Comparison of ENCODE assay signal across 17 cellular contexts in genomic region chr6:17022604-17023003, GRCh38.
A peak's percentile ranks its signal among the peaks of the same experiment; 100 is the strongest.
DNase-seq lines count a peak whose midpoint lies in the region; ATAC-seq and TF ChIP-seq lines count a peak whose summit lies in the region.
"Had no signal": no experiment of that assay in that cellular context is flagged by ENCODE, and none has a peak within 500 bp of the region (broad histone marks: within the 10 kb centered on the region; RNA-seq: fewer than 3 reads in every experiment).

No MANE protein-coding gene starts in this region.

- ATAC-seq in GM19395 (IDR thresholded peaks at IDR 0.05; ENCODE audit: unreplicated experiment) (peak; percentile 72), HG02981 (IDR thresholded peaks at IDR 0.05; ENCODE audit: unreplicated experiment) (peak; percentile 76)
- ATAC-seq: CD8-positive, alpha-beta T cell had no signal

- H3K4me3 Mint-ChIP-seq in HFFc6 = no peak overlapping the region
- H3K4me3 Mint-ChIP-seq in activated T-helper 1 cell treated with anti-CD3 and anti-CD28 coated beads, Interleukin-12 subunit alpha, Interleukin-12 subunit beta, Interleukin-2, Interleukin-4 antibody, amounts not matched to agents 30 ng/mL and 10 ng/mL and 1 ng/mL, durations not matched to agents 14 hours and 24 hours and 36 hours = no peak overlapping the region
- H3K4me3 Mint-ChIP-seq: CD8-positive, alpha-beta T cell had no signal

- WGBS in thyroid gland, 2 donors = 92 to 93% methylated on average over 3 of the region's 3 CpGs

- no peak overlapping the region for H3K27ac Mint-ChIP-seq in HFFc6
- H3K27ac Mint-ChIP-seq in activated T-helper 1 cell treated with anti-CD3 and anti-CD28 coated beads, Interleukin-12 subunit alpha, Interleukin-12 subunit beta, Interleukin-2, Interleukin-4 antibody, amounts not matched to agents 30 ng/mL and 10 ng/mL and 1 ng/mL, durations not matched to agents 14 hours and 24 hours and 36 hours = no peak overlapping the region
- H3K27ac Mint-ChIP-seq: CD8-positive, alpha-beta T cell had no signal

- H3K27me3 Mint-ChIP-seq in HFFc6 (ENCODE audit: insufficient read depth) = no peaks in the 10 kb centered on the region
- H3K27me3 Mint-ChIP-seq in activated T-helper 1 cell treated with anti-CD3 and anti-CD28 coated beads, Interleukin-12 subunit alpha, Interleukin-12 subunit beta, Interleukin-2, Interleukin-4 antibody, amounts not matched to agents 30 ng/mL and 10 ng/mL and 1 ng/mL, durations not matched to agents 14 hours and 24 hours and 36 hours (ENCODE audit: insufficient read depth) = peaks cover 34% of the 10 kb centered on the region

- TF ChIP-seq POLR2A in thyroid gland (IDR thresholded peaks at IDR 0.05) = no peak

- H3K36me3 Mint-ChIP-seq in HFFc6 (ENCODE audit: low read depth) = peaks cover 11% of the 10 kb centered on the region
- H3K36me3 Mint-ChIP-seq in activated T-helper 1 cell treated with anti-CD3 and anti-CD28 coated beads, Interleukin-12 subunit alpha, Interleukin-12 subunit beta, Interleukin-2, Interleukin-4 antibody, amounts not matched to agents 30 ng/mL and 10 ng/mL and 1 ng/mL, durations not matched to agents 14 hours and 24 hours and 36 hours (ENCODE audit: low read depth) = no peaks in the 10 kb centered on the region
- H3K36me3 Mint-ChIP-seq: CD8-positive, alpha-beta T cell had no signal

- no peaks in the 10 kb centered on the region for H3K4me1 ChIP-seq in thyroid gland
- H3K4me1 ChIP-seq: ascending aorta had no signal

- H3K4me3 ChIP-seq in thyroid gland (replicated peaks in 1 of 3) = no peak overlapping the region
- H3K4me3 ChIP-seq: ascending aorta, coronary artery had no signal

- DNase-seq in CD1c-positive myeloid dendritic cell (ENCODE audit: extremely low spot score) (peak; percentile 52), MV-4-11 (lab: John Stamatoyannopoulos, UW) (peak; percentile 91), thyroid gland (no peak), hippocampal formation (lab: John Stamatoyannopoulos, UW) (no peak), HFFc6 (no peak)
- DNase-seq in activated T-helper 1 cell treated with anti-CD3 and anti-CD28 coated beads, Interleukin-12 subunit alpha, Interleukin-12 subunit beta, Interleukin-2, Interleukin-4 antibody, amounts not matched to agents 30 ng/mL and 10 ng/mL and 1 ng/mL, durations not matched to agents 14 hours and 24 hours and 36 hours (ENCODE audit: low spot score) = no peak
- DNase-seq: activated CD8-positive, alpha-beta memory T cell treated with anti-CD3 and anti-CD28 coated beads for 24 hours; activated effector memory CD4-positive, alpha-beta T cell treated with anti-CD3 and anti-CD28 coated beads, Interleukin-2, amount 50 U/mL, for 16 hours; CD8-positive, alpha-beta T cell; NCI-H1048; stimulated activated naive CD4-positive, alpha-beta T cell had no signal

- no peaks in the 10 kb centered on the region for H3K36me3 ChIP-seq in thyroid gland
- H3K36me3 ChIP-seq: ascending aorta, neutrophil had no signal

- H3K27ac ChIP-seq in thyroid gland = no peak overlapping the region
- H3K27ac ChIP-seq: ascending aorta, coronary artery, epithelial cell of prostate, neutrophil had no signal

- H3K9me3 Mint-ChIP-seq in HFFc6 = peaks cover 5% of the 10 kb centered on the region
- H3K9me3 Mint-ChIP-seq in activated T-helper 1 cell treated with anti-CD3 and anti-CD28 coated beads, Interleukin-12 subunit alpha, Interleukin-12 subunit beta, Interleukin-2, Interleukin-4 antibody, amounts not matched to agents 30 ng/mL and 10 ng/mL and 1 ng/mL, durations not matched to agents 14 hours and 24 hours and 36 hours = peaks cover 4% of the 10 kb centered on the region

- H3K9me3 ChIP-seq in thyroid gland = no peaks in the 10 kb centered on the region
- H3K9me3 ChIP-seq: ascending aorta, neutrophil had no signal

- no peak for TF ChIP-seq CTCF in thyroid gland (IDR thresholded peaks at IDR 0.05)
- TF ChIP-seq CTCF in HFFc6 (IDR thresholded peaks at IDR 0.05) = no peak

- intact Hi-C loops in thyroid gland (cut with DNase I) = no loop called here
- intact Hi-C loops in activated T-helper 1 cell treated with anti-CD3 and anti-CD28 coated beads, Interleukin-12 subunit alpha, Interleukin-12 subunit beta, Interleukin-2, Interleukin-4 antibody, amounts not matched to agents 30 ng/mL and 10 ng/mL and 1 ng/mL, durations not matched to agents 14 hours and 24 hours and 36 hours (cut with micrococcal nuclease) = no loop called here

- H3K4me1 Mint-ChIP-seq in HFFc6 (ENCODE audit: low read depth) = peaks cover 18% of the 10 kb centered on the region
- H3K4me1 Mint-ChIP-seq in activated T-helper 1 cell treated with anti-CD3 and anti-CD28 coated beads, Interleukin-12 subunit alpha, Interleukin-12 subunit beta, Interleukin-2, Interleukin-4 antibody, amounts not matched to agents 30 ng/mL and 10 ng/mL and 1 ng/mL, durations not matched to agents 14 hours and 24 hours and 36 hours (ENCODE audit: low read depth) = no peaks in the 10 kb centered on the region

- no peaks in the 10 kb centered on the region for H3K27me3 ChIP-seq in thyroid gland
- H3K27me3 ChIP-seq: ascending aorta, neutrophil had no signal

Comparison
In these comparisons a context has a peak if more than half of its experiments do, and no peak if none do; other contexts are left out.
1. DNase-seq: peak in CD1c-positive myeloid dendritic cell (single experiment) and MV-4-11 (single experiment); none in thyroid gland (0 of 2), hippocampal formation (0 of 2), HFFc6 (single experiment) and activated T-helper 1 cell treated with anti-CD3 and anti-CD28 coated beads, Interleukin-12 subunit alpha, Interleukin-12 subunit beta, Interleukin-2, Interleukin-4 antibody, amounts not matched to agents 30 ng/mL and 10 ng/mL and 1 ng/mL, durations not matched to agents 14 hours and 24 hours and 36 hours (single experiment).